ENCODE assay signal across 8 cellular contexts in genomic region chr15:61228025-61228901, GRCh38. TPM values are rescaled to one million over a fixed set of nuclear protein-coding genes. Genes with fewer than 3 reads are reported as not detected.
A peak's percentile ranks its signal among the peaks of the same experiment; 100 is the strongest.
DNase-seq lines count a peak whose midpoint lies in the region; ATAC-seq and TF ChIP-seq lines count a peak whose summit lies in the region.

No MANE protein-coding gene starts in this region.

- intact Hi-C loops in activated B cell treated with CpG ODN at 0.5 μM for 24 hours (cut with micrococcal nuclease) = no loop called here
- intact Hi-C loops in Right ventricle myocardium superior (cut with DNase I) = no loop called here

- CTCF ChIA-PET in activated B cell treated with CpG ODN at 0.5 μM for 24 hours (lab: Charles Lee) = no interaction called here

- ATAC-seq in activated B cell treated with CpG ODN at 0.5 μM for 24 hours (ENCODE audit: low read depth) = no peak
- ATAC-seq in Right ventricle myocardium superior (ENCODE audit: poor library complexity) = peak; percentile 14

- TF ChIP-seq CTCF in activated B cell treated with CpG ODN at 0.5 μM for 24 hours (IDR thresholded peaks at IDR 0.05) = no peak

- H3K27me3 Mint-ChIP-seq in T-helper 2 cell treated with Interferon-gamma antibody and Interleukin-4, amounts not matched to agents 5 μg/mL and 100 μg/mL, for 36 hours (ENCODE audit: low read depth) = peaks cover 82% of the 10 kb centered on the region
- H3K27me3 Mint-ChIP-seq in activated B cell treated with CpG ODN at 0.5 μM for 24 hours = peaks cover 54% of the 10 kb centered on the region

- POLR2A ChIA-PET in activated B cell treated with CpG ODN at 0.5 μM for 24 hours (lab: Charles Lee) = interaction anchor here (0.7 kb wide), 1 partner anchor 52 kb away, joined by 9 read pairs; no protein-coding TSS in a partner anchor

- peak overlapping the region; percentile 53 for H3K4me3 Mint-ChIP-seq in T-helper 2 cell treated with Interferon-gamma antibody and Interleukin-4, amounts not matched to agents 5 μg/mL and 100 μg/mL, for 36 hours
- peak overlapping the region; percentile 36 for H3K4me3 Mint-ChIP-seq in activated B cell treated with CpG ODN at 0.5 μM for 24 hours

- no peak overlapping the region for H3K27ac Mint-ChIP-seq in T-helper 2 cell treated with Interferon-gamma antibody and Interleukin-4, amounts not matched to agents 5 μg/mL and 100 μg/mL, for 36 hours
- no peak overlapping the region for H3K27ac Mint-ChIP-seq in activated B cell treated with CpG ODN at 0.5 μM for 24 hours

- H3K36me3 Mint-ChIP-seq in T-helper 2 cell treated with Interferon-gamma antibody and Interleukin-4, amounts not matched to agents 5 μg/mL and 100 μg/mL, for 36 hours (ENCODE audit: low read depth) = no peaks in the 10 kb centered on the region
- no peaks in the 10 kb centered on the region for H3K36me3 Mint-ChIP-seq in activated B cell treated with CpG ODN at 0.5 μM for 24 hours (ENCODE audit: low read depth)

- DNase-seq in T-helper 2 cell treated with Interferon-gamma antibody and Interleukin-4, amounts not matched to agents 5 μg/mL and 100 μg/mL, for 36 hours (ENCODE audit: low spot score) = no peak
- DNase-seq in T-helper 2 cell (no peak), activated B cell treated with CpG ODN at 0.5 μM for 24 hours (no peak), Right ventricle myocardium superior (peak; percentile 46), putamen (ENCODE audit: low spot score) (peak; percentile 39), H4 (ENCODE audit: low spot score) (no peak), OCI-M1 (lab: John Stamatoyannopoulos, UW) (no peak), NCI-H2196 treated with DMSO at 0.1 percent for 48 hours (lab: John Stamatoyannopoulos, UW; ENCODE audit: unreplicated experiment) (no peak)

- H3K9me3 Mint-ChIP-seq in T-helper 2 cell treated with Interferon-gamma antibody and Interleukin-4, amounts not matched to agents 5 μg/mL and 100 μg/mL, for 36 hours = no peaks in the 10 kb centered on the region
- no peaks in the 10 kb centered on the region for H3K9me3 Mint-ChIP-seq in activated B cell treated with CpG ODN at 0.5 μM for 24 hours

- peaks cover 3% of the 10 kb centered on the region for H3K4me1 Mint-ChIP-seq in T-helper 2 cell treated with Interferon-gamma antibody and Interleukin-4, amounts not matched to agents 5 μg/mL and 100 μg/mL, for 36 hours (ENCODE audit: low read depth)
- peaks cover 7% of the 10 kb centered on the region for H3K4me1 Mint-ChIP-seq in activated B cell treated with CpG ODN at 0.5 μM for 24 hours

RNA-seq across cellular contexts. Expression of gene RORA, which starts 0.8 kb away (rescaled TPM):
- total RNA-seq in activated B cell treated with CpG ODN at 0.5 μM for 24 hours (3.6 and 3.7 TPM in 2 replicates), Right ventricle myocardium superior (15.1 TPM)
- total RNA-seq in H4 (2014; rRNA removed; shearing (Covaris generic)) = 1.6 and 2.8 TPM in 2 replicates

Comparison
In these comparisons a context has a peak if more than half of its experiments do, and no peak if none do; other contexts are left out.
1. DNase-seq: peak in Right ventricle myocardium superior (single experiment) and putamen (single experiment); none in T-helper 2 cell treated with Interferon-gamma antibody and Interleukin-4, amounts not matched to agents 5 μg/mL and 100 μg/mL, for 36 hours (single experiment), T-helper 2 cell (0 of 5), activated B cell treated with CpG ODN at 0.5 μM for 24 hours (single experiment), H4 (single experiment), OCI-M1 (single experiment) and NCI-H2196 treated with DMSO at 0.1 percent for 48 hours (single experiment).